25 cellular contexts compared by ENCODE assay signal in the genomic region with DNA sequence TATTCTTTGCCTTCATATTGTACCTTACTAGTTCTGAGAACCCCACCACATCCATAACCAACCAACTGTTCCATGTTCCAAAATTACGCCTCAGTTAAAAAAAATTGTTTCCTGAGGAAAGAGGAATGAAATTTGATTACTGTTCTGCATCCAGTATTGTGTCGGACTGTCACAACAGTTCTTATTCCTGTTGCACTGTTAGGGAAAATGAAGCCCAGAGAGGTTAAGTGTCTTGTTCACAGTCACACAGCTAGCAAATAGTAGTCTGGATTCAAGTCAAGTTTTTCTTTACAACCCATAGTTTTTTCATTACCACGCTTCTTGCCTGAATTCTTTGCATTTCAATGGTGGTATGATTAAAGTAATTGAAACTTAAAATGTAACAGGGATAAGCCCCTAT.
"Had no signal": no experiment of that assay in that cellular context is flagged by ENCODE, and none has a peak within 500 bp of the region (broad histone marks: within the 10 kb centered on the region; RNA-seq: fewer than 3 reads in every experiment).

No MANE protein-coding gene starts in this region.

- ATAC-seq: activated CD8-positive, alpha-beta T cell treated with anti-CD3 and anti-CD28 coated beads for 36 hours; activated T-cell treated with anti-CD3 and anti-CD28 coated beads, Interleukin-2, amount 50 U/mL, for 72 hours; Panc1; Right ventricle myocardium inferior had no signal

- H3K9ac ChIP-seq: SK-N-SH had no signal

- DNase-seq: activated CD4-positive, alpha-beta T cell treated with anti-CD3 and anti-CD28 coated beads, Interleukin-2, amount 50 U/mL, for 1 hour; activated CD4-positive, CD25-positive, alpha-beta regulatory T cell; activated CD8-positive, alpha-beta memory T cell treated with anti-CD3 and anti-CD28 coated beads, Interleukin-2, amount 50 U/mL, for 4 hours; activated CD8-positive, alpha-beta T cell treated with anti-CD3 and anti-CD28 coated beads for 36 hours; activated gamma-delta T cell treated with Interleukin-2 at 50 U/mL for 16 hours; activated naive CD4-positive, alpha-beta T cell treated with anti-CD3 and anti-CD28 coated beads, Interleukin-2, amount 10 ng/mL, durations not matched to agents 7 days and 5 days; activated T-cell treated with anti-CD3 and anti-CD28 coated beads, Interleukin-2, amount 50 U/mL, for 72 hours; aorta; Karpas-422; NCI-H1092; NCI-H1417 treated with DMSO at 0.1 percent for 48 hours; NCI-H1694; NCI-H2029; NCI-H345; NCI-H510A; NCI-H69; NK-92 treated with Interleukin-12 subunit alpha and Interleukin-12 subunit beta, amount 100 ng/mL, for 24 hours; OCI-M1; RPMI8226; SK-N-SH; T-helper 1 cell had no signal

- H3K27me3 ChIP-seq: SJCRH30 had no signal

- H3K36me3 ChIP-seq: SJCRH30 had no signal

- H3K4me2 ChIP-seq: SK-N-SH had no signal

- H3K9me2 ChIP-seq: SK-N-SH had no signal

- H3K27ac ChIP-seq: SJCRH30, VCaP had no signal

- H3K4me3 ChIP-seq: SJCRH30 had no signal

- H3K9me3 ChIP-seq: SJCRH30, SK-N-SH had no signal
